8 cellular contexts compared by ENCODE assay signal in genomic region chr15:91271565-91272153, GRCh38.
DNase-seq lines count a peak whose midpoint lies in the region; ATAC-seq and TF ChIP-seq lines count a peak whose summit lies in the region.

No MANE protein-coding gene starts in this region.

- peak overlapping the region in 6 of 59 donors; percentile 1 to 20 (median 18) for H3K27ac ChIP-seq in dorsolateral prefrontal cortex

- DNase-seq in DMS79 treated with DMSO at 0.1 percent for 48 hours (lab: John Stamatoyannopoulos, UW) (peak; percentile 23), NCI-H526 (lab: John Stamatoyannopoulos, UW) (peak; percentile 36 to 85), dorsolateral prefrontal cortex (peak in 9 of 10 donors; percentile 18 to 69 (median 63)), memory B cell (ENCODE audit: low spot score in 2 of 2) (peak; percentile 45 to 51)
- DNase-seq in activated CD4-positive, alpha-beta T cell treated with anti-CD3 and anti-CD28 coated beads, Interleukin-2, amount 50 U/mL, for 1 hour = peak; percentile 58
- peak; percentile 16 for DNase-seq in stimulated activated CD8-positive, alpha-beta memory T cell treated with anti-CD3 and anti-CD28 coated beads, Interleukin-15, amount 100 ng/mL, for 24 hours (ENCODE audit: low read depth)

- H3K4me3 ChIP-seq in dorsolateral prefrontal cortex = no peak overlapping the region

- no peak overlapping the region for H3K27ac Mint-ChIP-seq in memory B cell

- ATAC-seq in HG02938 (IDR thresholded peaks at IDR 0.05; ENCODE audit: unreplicated experiment) (peak; percentile 45), memory B cell (ENCODE audit: low read depth) (peak; percentile 59), HG03457 (IDR thresholded peaks at IDR 0.05; ENCODE audit: unreplicated experiment) (no peak)

- no peaks in the 10 kb centered on the region for H3K27me3 ChIP-seq in dorsolateral prefrontal cortex

- peaks cover 4% of the 10 kb centered on the region for H3K9me3 Mint-ChIP-seq in memory B cell

- H3K4me1 Mint-ChIP-seq in memory B cell = peaks cover 2% of the 10 kb centered on the region

- no peak overlapping the region for H3K4me3 Mint-ChIP-seq in memory B cell

- TF ChIP-seq CTCF in dorsolateral prefrontal cortex (IDR thresholded peaks at IDR 0.05 in 54 of 56, conservative IDR thresholded peaks at IDR 0.05 in 2 of 56; ENCODE audit: low read depth in 1 of 56, partially characterized antibody in 56 of 56) = peak; percentile 82 to 98 (median 91)

- intact Hi-C loops in dorsolateral prefrontal cortex (cut with DNase I) = loop anchor here (2.0 to 5.0 kb wide), 4 partner anchors 215 to 315 kb away; no protein-coding TSS in a partner anchor

- H3K27me3 Mint-ChIP-seq in memory B cell = peaks cover 13% of the 10 kb centered on the region

- H3K36me3 Mint-ChIP-seq in memory B cell = no peaks in the 10 kb centered on the region
